41 cellular contexts compared by ENCODE assay signal in genomic region chr15:23576034-23576433, GRCh38. TPM values are rescaled to one million over a fixed set of nuclear protein-coding genes. Genes with fewer than 3 reads are reported as not detected.
"Had no signal": no experiment of that assay in that cellular context is flagged by ENCODE, and none has a peak within 500 bp of the region (broad histone marks: within the 10 kb centered on the region; RNA-seq: fewer than 3 reads in every experiment).

No MANE protein-coding gene starts in this region.

- H3K4me3 Mint-ChIP-seq: activated naive CD4-positive, alpha-beta T cell treated with anti-CD3 and anti-CD28 coated beads for 36 hours; activated naive CD4-positive, alpha-beta T cell treated with anti-CD3 and anti-CD28 coated beads, Interleukin-2, amount 10 ng/mL, durations not matched to agents 7 days and 5 days; activated naive CD4-positive, alpha-beta T cell treated with anti-CD3 and anti-CD28 coated beads, Interleukin-2, amount 50 U/mL, for 24 hours; activated naive CD8-positive, alpha-beta T cell; activated naive CD8-positive, alpha-beta T cell treated with anti-CD3 and anti-CD28 coated beads for 36 hours; activated naive CD8-positive, alpha-beta T cell treated with anti-CD3 and anti-CD28 coated beads, Interleukin-2, amount 10 ng/mL, durations not matched to agents 7 days and 5 days; activated naive CD8-positive, alpha-beta T cell treated with anti-CD3 and anti-CD28 coated beads, Interleukin-2, amount 50 U/mL, for 24 hours; activated T-cell treated with anti-CD3 and anti-CD28 coated beads, Interleukin-2, amount 50 U/mL, for 24 hours; activated T-cell treated with anti-CD3 and anti-CD28 coated beads, Interleukin-2, amount 50 U/mL, for 4 hours; activated T-cell treated with anti-CD3 and anti-CD28 coated beads, Interleukin-2, amount 50 U/mL, for 72 hours; activated T-helper 1 cell treated with anti-CD3 and anti-CD28 coated beads, Interleukin-12 subunit alpha, Interleukin-12 subunit beta, Interleukin-2, Interleukin-4 antibody, amounts not matched to agents 30 ng/mL and 10 ng/mL and 1 ng/mL, durations not matched to agents 14 hours and 24 hours and 36 hours; activated T-helper 17 cell treated with anti-CD3 and anti-CD28 coated beads, Interleukin-2, amount 50 U/mL, for 72 hours; brain; central memory CD8-positive, alpha-beta T cell had no signal

- H3K4me3 ChIP-seq: adrenal gland, ascending aorta, body of pancreas, breast epithelium, cardiac muscle cell had no signal

- H3K27ac Mint-ChIP-seq: activated naive CD4-positive, alpha-beta T cell treated with anti-CD3 and anti-CD28 coated beads for 36 hours; activated naive CD4-positive, alpha-beta T cell treated with anti-CD3 and anti-CD28 coated beads, Interleukin-2, amount 10 ng/mL, durations not matched to agents 7 days and 5 days; activated naive CD4-positive, alpha-beta T cell treated with anti-CD3 and anti-CD28 coated beads, Interleukin-2, amount 50 U/mL, for 24 hours; activated naive CD4-positive, alpha-beta T cell treated with anti-CD3 and anti-CD28 coated beads, Interleukin-2, amount 50 U/mL, for 72 hours; activated naive CD8-positive, alpha-beta T cell; activated naive CD8-positive, alpha-beta T cell treated with anti-CD3 and anti-CD28 coated beads for 36 hours; activated naive CD8-positive, alpha-beta T cell treated with anti-CD3 and anti-CD28 coated beads, Interleukin-2, amount 10 ng/mL, durations not matched to agents 7 days and 5 days; activated naive CD8-positive, alpha-beta T cell treated with anti-CD3 and anti-CD28 coated beads, Interleukin-2, amount 50 U/mL, for 24 hours; activated T-cell treated with anti-CD3 and anti-CD28 coated beads, Interleukin-2, amount 50 U/mL, for 24 hours; activated T-cell treated with anti-CD3 and anti-CD28 coated beads, Interleukin-2, amount 50 U/mL, for 72 hours; activated T-helper 1 cell treated with anti-CD3 and anti-CD28 coated beads, Interleukin-12 subunit alpha, Interleukin-12 subunit beta, Interleukin-2, Interleukin-4 antibody, amounts not matched to agents 30 ng/mL and 10 ng/mL and 1 ng/mL, durations not matched to agents 14 hours and 24 hours and 36 hours; activated T-helper 17 cell treated with anti-CD3 and anti-CD28 coated beads, Interleukin-2, amount 50 U/mL, for 72 hours; activated T-helper 2 cell treated with anti-CD3 and anti-CD28 coated beads, Interferon-gamma antibody, Interleukin-2, Interleukin-4, amounts not matched to agents 10 μg/mL and 5 μg/mL and 100 μg/mL, durations not matched to agents 14 hours and 24 hours and 36 hours; brain had no signal

- DNase-seq: activated effector memory CD4-positive, alpha-beta T cell treated with anti-CD3 and anti-CD28 coated beads, Interleukin-2, amount 50 U/mL, for 16 hours; activated effector memory CD4-positive, alpha-beta T cell treated with Interleukin-2 at 50 U/mL for 16 hours; activated gamma-delta T cell; activated gamma-delta T cell treated with Interleukin-2 at 50 U/mL for 16 hours; activated naive CD4-positive, alpha-beta T cell; activated naive CD4-positive, alpha-beta T cell treated with anti-CD3 and anti-CD28 coated beads for 36 hours; activated naive CD4-positive, alpha-beta T cell treated with anti-CD3 and anti-CD28 coated beads, Interleukin-2, amount 10 ng/mL, durations not matched to agents 7 days and 5 days; activated naive CD4-positive, alpha-beta T cell treated with anti-CD3 and anti-CD28 coated beads, Interleukin-2, amount 50 U/mL, for 16 hours; activated naive CD4-positive, alpha-beta T cell treated with Interleukin-2 at 50 U/mL for 16 hours; activated naive CD8-positive, alpha-beta T cell treated with anti-CD3 and anti-CD28 coated beads for 36 hours; activated naive CD8-positive, alpha-beta T cell treated with anti-CD3 and anti-CD28 coated beads, Interleukin-2, amount 10 ng/mL, durations not matched to agents 7 days and 5 days; activated naive CD8-positive, alpha-beta T cell treated with anti-CD3 and anti-CD28 coated beads, Interleukin-2, amount 50 U/mL, for 24 hours; activated T-cell treated with anti-CD3 and anti-CD28 coated beads, Interleukin-2, amount 50 U/mL, for 1 hour; activated T-cell treated with anti-CD3 and anti-CD28 coated beads, Interleukin-2, amount 50 U/mL, for 24 hours; activated T-cell treated with anti-CD3 and anti-CD28 coated beads, Interleukin-2, amount 50 U/mL, for 4 hours; activated T-cell treated with anti-CD3 and anti-CD28 coated beads, Interleukin-2, amount 50 U/mL, for 48 hours; activated T-cell treated with anti-CD3 and anti-CD28 coated beads, Interleukin-2, amount 50 U/mL, for 72 hours; adrenal gland; amniotic stem cell; amygdala; anterior cingulate cortex; aorta; body of pancreas; brain microvascular endothelial cell; caudate nucleus; central memory CD4-positive, alpha-beta T cell; cerebellar nuclear complex had no signal

- H3K36me3 Mint-ChIP-seq: activated naive CD4-positive, alpha-beta T cell treated with anti-CD3 and anti-CD28 coated beads, Interleukin-2, amount 10 ng/mL, durations not matched to agents 7 days and 5 days; activated naive CD4-positive, alpha-beta T cell treated with anti-CD3 and anti-CD28 coated beads, Interleukin-2, amount 50 U/mL, for 24 hours; activated naive CD4-positive, alpha-beta T cell treated with anti-CD3 and anti-CD28 coated beads, Interleukin-2, amount 50 U/mL, for 72 hours; activated naive CD8-positive, alpha-beta T cell; activated naive CD8-positive, alpha-beta T cell treated with anti-CD3 and anti-CD28 coated beads for 36 hours; activated naive CD8-positive, alpha-beta T cell treated with anti-CD3 and anti-CD28 coated beads, Interleukin-2, amount 10 ng/mL, durations not matched to agents 7 days and 5 days; brain had no signal

- H3K9me3 ChIP-seq: adrenal gland, ascending aorta, body of pancreas, breast epithelium had no signal

- H3K27me3 Mint-ChIP-seq: activated naive CD4-positive, alpha-beta T cell treated with anti-CD3 and anti-CD28 coated beads, Interleukin-2, amount 10 ng/mL, durations not matched to agents 7 days and 5 days; activated naive CD8-positive, alpha-beta T cell; activated naive CD8-positive, alpha-beta T cell treated with anti-CD3 and anti-CD28 coated beads for 36 hours; activated naive CD8-positive, alpha-beta T cell treated with anti-CD3 and anti-CD28 coated beads, Interleukin-2, amount 10 ng/mL, durations not matched to agents 7 days and 5 days; activated naive CD8-positive, alpha-beta T cell treated with anti-CD3 and anti-CD28 coated beads, Interleukin-2, amount 50 U/mL, for 24 hours; activated T-cell treated with anti-CD3 and anti-CD28 coated beads, Interleukin-2, amount 50 U/mL, for 24 hours; activated T-helper 17 cell treated with anti-CD3 and anti-CD28 coated beads, Interleukin-2, amount 50 U/mL, for 72 hours; brain; central memory CD8-positive, alpha-beta T cell had no signal

- H3K4me1 ChIP-seq: adrenal gland, ascending aorta, breast epithelium had no signal

- H3K9me3 Mint-ChIP-seq: activated naive CD4-positive, alpha-beta T cell treated with anti-CD3 and anti-CD28 coated beads for 36 hours; activated naive CD4-positive, alpha-beta T cell treated with anti-CD3 and anti-CD28 coated beads, Interleukin-2, amount 10 ng/mL, durations not matched to agents 7 days and 5 days; activated naive CD4-positive, alpha-beta T cell treated with anti-CD3 and anti-CD28 coated beads, Interleukin-2, amount 50 U/mL, for 24 hours; activated naive CD4-positive, alpha-beta T cell treated with anti-CD3 and anti-CD28 coated beads, Interleukin-2, amount 50 U/mL, for 72 hours; activated naive CD8-positive, alpha-beta T cell treated with anti-CD3 and anti-CD28 coated beads for 36 hours; activated naive CD8-positive, alpha-beta T cell treated with anti-CD3 and anti-CD28 coated beads, Interleukin-2, amount 10 ng/mL, durations not matched to agents 7 days and 5 days; activated naive CD8-positive, alpha-beta T cell treated with anti-CD3 and anti-CD28 coated beads, Interleukin-2, amount 50 U/mL, for 24 hours; activated T-cell treated with anti-CD3 and anti-CD28 coated beads, Interleukin-2, amount 50 U/mL, for 24 hours; activated T-cell treated with anti-CD3 and anti-CD28 coated beads, Interleukin-2, amount 50 U/mL, for 4 hours; activated T-cell treated with anti-CD3 and anti-CD28 coated beads, Interleukin-2, amount 50 U/mL, for 72 hours; activated T-helper 1 cell treated with anti-CD3 and anti-CD28 coated beads, Interleukin-12 subunit alpha, Interleukin-12 subunit beta, Interleukin-2, Interleukin-4 antibody, amounts not matched to agents 30 ng/mL and 10 ng/mL and 1 ng/mL, durations not matched to agents 14 hours and 24 hours and 36 hours; activated T-helper 17 cell treated with anti-CD3 and anti-CD28 coated beads, Interleukin-2, amount 50 U/mL, for 72 hours; activated T-helper 2 cell treated with anti-CD3 and anti-CD28 coated beads, Interferon-gamma antibody, Interleukin-2, Interleukin-4, amounts not matched to agents 10 μg/mL and 5 μg/mL and 100 μg/mL, durations not matched to agents 14 hours and 24 hours and 36 hours; central memory CD8-positive, alpha-beta T cell had no signal

- H3K4me1 Mint-ChIP-seq: activated naive CD4-positive, alpha-beta T cell treated with anti-CD3 and anti-CD28 coated beads, Interleukin-2, amount 10 ng/mL, durations not matched to agents 7 days and 5 days; activated naive CD4-positive, alpha-beta T cell treated with anti-CD3 and anti-CD28 coated beads, Interleukin-2, amount 50 U/mL, for 24 hours; activated naive CD8-positive, alpha-beta T cell treated with anti-CD3 and anti-CD28 coated beads for 36 hours; activated naive CD8-positive, alpha-beta T cell treated with anti-CD3 and anti-CD28 coated beads, Interleukin-2, amount 10 ng/mL, durations not matched to agents 7 days and 5 days; activated naive CD8-positive, alpha-beta T cell treated with anti-CD3 and anti-CD28 coated beads, Interleukin-2, amount 50 U/mL, for 24 hours; activated T-helper 17 cell treated with anti-CD3 and anti-CD28 coated beads, Interleukin-2, amount 50 U/mL, for 72 hours; central memory CD8-positive, alpha-beta T cell had no signal

- ATAC-seq: activated naive CD4-positive, alpha-beta T cell treated with anti-CD3 and anti-CD28 coated beads, Interleukin-2, amount 50 U/mL, for 72 hours; activated naive CD8-positive, alpha-beta T cell treated with anti-CD3 and anti-CD28 coated beads, Interleukin-2, amount 50 U/mL, for 24 hours; activated T-cell treated with anti-CD3 and anti-CD28 coated beads, Interleukin-2, amount 50 U/mL, for 4 hours; activated T-cell treated with anti-CD3 and anti-CD28 coated beads, Interleukin-2, amount 50 U/mL, for 72 hours; activated T-helper 17 cell treated with anti-CD3 and anti-CD28 coated beads, Interleukin-2, amount 50 U/mL, for 72 hours; body of pancreas had no signal

- H3K36me3 ChIP-seq: adrenal gland, ascending aorta, brain microvascular endothelial cell, breast epithelium, cardiac muscle cell had no signal

RNA-seq across cellular contexts. Expression of gene MKRN3, which starts 10.6 kb away (rescaled TPM):
- total RNA-seq: astrocyte, bronchial epithelial cell, cardiac muscle cell, chondrocyte had no signal
